2 cellular contexts compared by ENCODE assay signal in the genomic region with DNA sequence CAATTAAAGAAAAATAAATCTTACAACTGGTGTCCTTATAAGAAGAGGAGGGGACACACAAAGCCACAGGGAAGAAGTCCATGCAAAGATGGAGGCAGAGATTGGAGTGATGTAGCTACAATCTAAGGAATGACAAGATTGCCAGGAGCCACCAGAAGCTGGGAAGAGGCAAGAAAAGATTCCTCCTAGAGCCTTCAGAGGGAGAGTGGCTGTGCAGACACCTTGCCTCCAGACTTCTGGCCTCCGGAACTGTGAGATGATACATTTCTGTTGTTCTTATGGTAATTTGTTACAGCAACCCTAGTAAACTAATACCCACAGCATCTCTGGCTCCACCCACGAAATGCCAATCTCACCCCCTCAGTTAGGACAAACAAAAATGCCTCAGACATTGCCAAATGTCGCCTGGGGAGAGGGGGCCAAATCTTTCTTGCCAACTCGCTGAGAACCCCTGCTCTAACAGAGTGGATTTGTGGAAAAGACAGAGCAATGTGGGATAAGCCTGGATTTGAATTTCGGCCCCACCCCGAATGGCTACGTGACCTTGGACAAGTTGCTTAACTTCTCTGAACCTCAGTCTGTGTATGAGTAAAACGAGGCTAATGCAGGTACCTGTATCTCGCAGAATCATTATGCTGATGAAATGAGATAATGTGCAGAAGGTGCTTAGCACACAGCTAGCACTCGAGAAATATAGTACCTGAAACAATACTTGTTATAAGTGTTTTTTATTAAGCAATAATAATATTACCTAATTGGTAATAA.
TF ChIP-seq lines count a peak whose summit lies in the region.

No MANE protein-coding gene starts in this region.

TF ChIP-seq in HepG2, 621 proteins besides CTCF, POLR2A, EP300 and RAD21:
- TF ChIP-seq ZNF530 (CRISPR knock-in tag; IDR thresholded peaks at IDR 0.05; ENCODE audit: low read depth) = no peak
- TF ChIP-seq ZNF12 (CRISPR knock-in tag; IDR thresholded peaks at IDR 0.05) = 0 out of 2 replicates have a peak, but pooled peaks have one; percentile 28
- peak; percentile 39; the same call in 1 of the 2 replicates for TF ChIP-seq ZNF768 (CRISPR knock-in tag; IDR thresholded peaks at IDR 0.05)
- TF ChIP-seq IRX3 (CRISPR knock-in tag; IDR thresholded peaks at IDR 0.05; ENCODE audit: borderline replicate concordance, low read depth) = no peak

TF ChIP-seq in K562, 482 proteins besides CTCF, POLR2A, EP300 and RAD21:
- TF ChIP-seq RERE (CRISPR knock-in tag; IDR thresholded peaks at IDR 0.05; ENCODE audit: borderline replicate concordance) (no peak), BCOR (IDR thresholded peaks at IDR 0.05) (0 out of 2 replicates have a peak, but pooled peaks have one; percentile 16), CREM (IDR thresholded peaks at IDR 0.05; ENCODE audit: low read depth) (no peak), PRMT5 (CRISPR knock-in tag; IDR thresholded peaks at IDR 0.05) (no peak), ESRRB (CRISPR knock-in tag; IDR thresholded peaks at IDR 0.05; ENCODE audit: borderline replicate concordance) (no peak), CLOCK (CRISPR knock-in tag; IDR thresholded peaks at IDR 0.05; ENCODE audit: borderline replicate concordance) (no peak), NFRKB (IDR thresholded peaks at IDR 0.05; ENCODE audit: low read depth) (no peak), ZNF696 (CRISPR knock-in tag; conservative IDR thresholded peaks at IDR 0.05) (no peak), ZFP36 (IDR thresholded peaks at IDR 0.05; ENCODE audit: low read depth, low read length, partially characterized antibody) (peak; percentile 38), CEBPB (tag; IDR thresholded peaks at IDR 0.05) (peak; percentile 22; the same call in 1 of the 2 replicates)
